Comparison of ENCODE assay signal across 17 cellular contexts in genomic region chr5:172890659-172891058, GRCh38. TPM values are rescaled to one million over a fixed set of nuclear protein-coding genes. Genes with fewer than 3 reads are reported as not detected.
A peak's percentile ranks its signal among the peaks of the same experiment; 100 is the strongest.
DNase-seq lines count a peak whose midpoint lies in the region; ATAC-seq and TF ChIP-seq lines count a peak whose summit lies in the region.
"Had no signal": no experiment of that assay in that cellular context is flagged by ENCODE, and none has a peak within 500 bp of the region (broad histone marks: within the 10 kb centered on the region; RNA-seq: fewer than 3 reads in every experiment).

No MANE protein-coding gene starts in this region.

- in situ Hi-C loops in transverse colon (cut with MboI; ENCODE audit: low pct_ligation_motif_present in 1 of 4, low pct_unique_long_range_greater_than_20kb in 1 of 4, low sequenced_read_pairs in 3 of 4): no loop called here
- in situ Hi-C loops in ACHN (cut with HindIII; ENCODE audit: low pct_ligation_motif_present, low pct_unique_long_range_greater_than_20kb, low sequenced_read_pairs): no loop called here

- POLR2A ChIA-PET in RWPE1 (lab: Yijun Ruan, JAX; ENCODE audit: low non-redundant PET): no interaction called here

- TF ChIP-seq EP300 in transverse colon (IDR thresholded peaks at IDR 0.05; ENCODE audit: low read depth): no peak

- H3K9ac ChIP-seq in muscle layer of colon (ENCODE audit: low read length): no peak overlapping the region

- ATAC-seq in esophagus mucosa: peak; percentile 6
- ATAC-seq: SK-N-SH treated with all-trans-retinoic acid at 6 μM for 48 hours had no signal

- peak overlapping the region; percentile 45 for H3K27ac ChIP-seq in RWPE1
- peak overlapping the region; percentile 92 for H3K27ac ChIP-seq in muscle layer of colon (ENCODE audit: low read depth, low read length)
- H3K27ac ChIP-seq in transverse colon: peak overlapping the region; percentile 63 to 94 (median 79)

- WGBS in transverse colon (ENCODE audit: low coverage in 1 of 2), 2 donors: 87% methylated on average over 3 of the region's 6 CpGs; no CpG with 5 or more reads in 1 of the 2 donors
- 78 to 85% methylated on average over 6 of the region's 6 CpGs for WGBS in lower leg skin, 2 donors

- peaks cover 25% of the 10 kb centered on the region for H3K36me3 ChIP-seq in muscle layer of colon (ENCODE audit: insufficient read depth, low read length)
- peaks cover 0 to 14% (median 2%) of the 10 kb centered on the region in 4 donors for H3K36me3 ChIP-seq in transverse colon

- DNase-seq in RWPE1 (ENCODE audit: low spot score) (no peak), transverse colon (no peak), NCI-H526 (lab: John Stamatoyannopoulos, UW) (no peak), lower leg skin (ENCODE audit: low spot score in 2 of 2) (no peak), ACHN (no peak)
- DNase-seq: activated CD8-positive, alpha-beta memory T cell treated with anti-CD3 and anti-CD28 coated beads, Interleukin-2, amount 50 U/mL, for 4 hours; AML-193; H7; NCI-H1417 treated with DMSO at 0.1 percent for 48 hours; NCI-H2107; NCI-H446 treated with DMSO at 0.1 percent for 48 hours; occipital lobe; retina had no signal

- TF ChIP-seq POLR2A in transverse colon (IDR thresholded peaks at IDR 0.05) (no peak), lower leg skin (IDR thresholded peaks at IDR 0.05) (no peak)

- H3K27me3 ChIP-seq in muscle layer of colon (ENCODE audit: control insufficient read depth in 1 of 2, insufficient read depth in 2 of 2, low read length in 2 of 2) (no peaks in the 10 kb centered on the region), transverse colon (no peaks in the 10 kb centered on the region)

- H3K9me3 ChIP-seq in muscle layer of colon (ENCODE audit: low read length) (no peaks in the 10 kb centered on the region), transverse colon (no peaks in the 10 kb centered on the region)

- CTCF ChIA-PET in RWPE1 (lab: Yijun Ruan, JAX): no interaction called here

- TF ChIP-seq CTCF in RWPE1 (conservative IDR thresholded peaks at IDR 0.05; ENCODE audit: low read depth) (no peak), transverse colon (IDR thresholded peaks at IDR 0.05) (no peak), lower leg skin (IDR thresholded peaks at IDR 0.05) (no peak)

- intact Hi-C loops in transverse colon (cut with DNase I; ENCODE audit: low total_unique reads) (no loop called here), lower leg skin (cut with DNase I; ENCODE audit: low total_unique reads) (no loop called here)

- peaks cover 48% of the 10 kb centered on the region for H3K4me1 ChIP-seq in muscle layer of colon (ENCODE audit: insufficient read depth, low read length)
- H3K4me1 ChIP-seq in transverse colon: peaks cover 10 to 34% (median 13%) of the 10 kb centered on the region in 4 donors

- H3K4me3 ChIP-seq in muscle layer of colon (ENCODE audit: low read depth in 1 of 2, low read length in 2 of 2): no peak overlapping the region
- no peak overlapping the region for H3K4me3 ChIP-seq in transverse colon
- no peak overlapping the region for H3K4me3 ChIP-seq in lower leg skin (ENCODE audit: low read depth, poor library complexity, severe bottlenecking)
- H3K4me3 ChIP-seq: lung had no signal

RNA-seq across cellular contexts. Expression of gene ERGIC1, which starts 56.6 kb away (rescaled TPM):
- total RNA-seq in esophagus mucosa: 58.3 TPM
- 100 to 1,000 TPM; 125 to 252 (median 184) TPM for total RNA-seq in transverse colon
- total RNA-seq in lower leg skin: 100 to 1,000 TPM in 1 of 4 donors, 10 to 100 TPM in 3; 62.9 to 114 (median 82.6) TPM
